ENCODE assay signal across 8 cellular contexts in the genomic region with DNA sequence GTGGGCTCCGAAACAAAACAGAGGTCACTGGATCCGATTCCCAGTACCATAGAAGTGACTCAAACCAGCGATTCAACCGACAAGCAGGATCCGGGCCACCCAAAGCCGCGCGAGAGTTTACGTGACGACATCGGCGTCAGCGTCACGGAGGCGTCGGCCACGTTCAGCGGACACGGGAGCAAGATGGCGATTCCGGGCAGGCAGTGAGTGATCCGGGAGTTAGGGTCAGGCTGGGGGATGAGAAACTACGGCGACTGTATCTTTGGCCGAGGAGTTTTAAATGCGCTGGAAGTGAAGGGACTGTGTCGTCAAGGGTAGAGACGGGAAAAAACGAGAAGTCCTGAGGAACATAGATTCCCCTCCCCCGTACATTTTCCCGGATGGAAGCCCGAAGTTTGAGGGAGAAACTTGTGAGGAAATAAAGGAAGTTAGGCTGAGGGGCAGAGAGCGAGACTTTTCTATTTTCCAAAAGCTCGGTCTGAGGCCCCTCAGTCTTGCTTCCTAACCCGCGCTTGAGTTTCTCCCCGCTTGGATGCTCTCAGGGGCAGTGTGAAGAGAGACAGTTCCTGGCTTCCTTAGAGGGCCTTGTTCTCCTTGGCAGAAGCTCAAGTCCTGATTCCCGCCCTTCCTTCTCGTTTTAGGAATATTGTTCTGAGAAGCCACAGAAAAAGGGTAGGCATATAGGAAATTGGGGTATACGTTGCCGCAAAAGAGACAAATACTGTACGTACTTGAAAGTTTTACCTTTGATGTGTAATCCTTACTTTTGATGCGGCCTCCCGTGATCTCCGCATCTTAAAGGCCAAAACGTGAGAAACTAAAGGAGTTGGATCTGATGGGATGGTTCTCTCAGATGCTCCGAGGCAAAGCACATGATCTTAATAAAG. TPM values are rescaled to one million over a fixed set of nuclear protein-coding genes. Genes with fewer than 3 reads are reported as not detected.
DNase-seq lines count a peak whose midpoint lies in the region; ATAC-seq and TF ChIP-seq lines count a peak whose summit lies in the region.

A gene with protein sequence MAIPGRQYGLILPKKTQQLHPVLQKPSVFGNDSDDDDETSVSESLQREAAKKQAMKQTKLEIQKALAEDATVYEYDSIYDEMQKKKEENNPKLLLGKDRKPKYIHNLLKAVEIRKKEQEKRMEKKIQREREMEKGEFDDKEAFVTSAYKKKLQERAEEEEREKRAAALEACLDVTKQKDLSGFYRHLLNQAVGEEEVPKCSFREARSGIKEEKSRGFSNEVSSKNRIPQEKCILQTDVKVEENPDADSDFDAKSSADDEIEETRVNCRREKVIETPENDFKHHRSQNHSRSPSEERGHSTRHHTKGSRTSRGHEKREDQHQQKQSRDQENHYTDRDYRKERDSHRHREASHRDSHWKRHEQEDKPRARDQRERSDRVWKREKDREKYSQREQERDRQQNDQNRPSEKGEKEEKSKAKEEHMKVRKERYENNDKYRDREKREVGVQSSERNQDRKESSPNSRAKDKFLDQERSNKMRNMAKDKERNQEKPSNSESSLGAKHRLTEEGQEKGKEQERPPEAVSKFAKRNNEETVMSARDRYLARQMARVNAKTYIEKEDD (plus strand): TSS at position 156 of the 887 bp plus-strand sequence. CDS start 28 bp downstream, at position 184.

- H3K4me1 ChIP-seq in ES-I3 (ENCODE audit: insufficient read depth, low read length) (no peaks in the 10 kb centered on the region), HCT116 (ENCODE audit: control insufficient read depth in 1 of 2, insufficient read depth in 2 of 2, low read length in 2 of 2) (peaks cover 7 to 10% of the 10 kb centered on the region in 2 experiments), neural progenitor cell (peaks cover 11% of the 10 kb centered on the region), stomach smooth muscle (ENCODE audit: control insufficient read depth, insufficient read depth, low read length) (peaks cover 4% of the 10 kb centered on the region)

- CTCF ChIA-PET in HCT116 (lab: Charles Lee) = no interaction called here

- H2AFZ ChIP-seq in HCT116 (ENCODE audit: low read depth, low read length, poor library complexity, severe bottlenecking) = peak within 1 kb of the TSS; percentile 42
- H2AFZ ChIP-seq in neural progenitor cell (replicated peaks) = peak within 1 kb of the TSS; percentile 71

- BruUV-seq in HCT116 (replicated peaks; lab: Mats Ljungman, UMichigan) = TSS peak; percentile 63

- no peak for TF ChIP-seq RAD21 in HCT116 (IDR thresholded peaks at IDR 0.05; ENCODE audit: low read depth)

- H3K27me3 Mint-ChIP-seq in neural progenitor cell (ENCODE audit: insufficient read depth, low read depth) = no peaks in the 10 kb centered on the region

- H3K9ac ChIP-seq in ES-I3 (ENCODE audit: low read depth, low read length) (peak within 1 kb of the TSS; percentile 98), HCT116 (ENCODE audit: low read length) (peak within 1 kb of the TSS; percentile 88), neural progenitor cell (peak within 1 kb of the TSS; percentile 97), stomach smooth muscle (ENCODE audit: low read length in 2 of 2) (peak within 1 kb of the TSS; percentile 99)

- H3K27ac Mint-ChIP-seq in neural progenitor cell = peak within 1 kb of the TSS; percentile 99

- no peaks in the 10 kb centered on the region for H3K9me3 Mint-ChIP-seq in neural progenitor cell

- no peaks in the 10 kb centered on the region for H3K36me3 ChIP-seq in ES-I3 (ENCODE audit: insufficient read depth, low read length)
- peaks cover 14 to 15% of the 10 kb centered on the region in 2 experiments for H3K36me3 ChIP-seq in HCT116 (ENCODE audit: control insufficient read depth in 1 of 2, insufficient read depth in 2 of 2, low read length in 2 of 2)
- H3K36me3 ChIP-seq in neural progenitor cell = peaks cover 11% of the 10 kb centered on the region
- H3K36me3 ChIP-seq in stomach smooth muscle (ENCODE audit: control insufficient read depth in 2 of 2, insufficient read depth in 2 of 2, low read length in 2 of 2) = no peaks in the 10 kb centered on the region

- POLR2A ChIA-PET in HCT116 (lab: Charles Lee) = interaction anchor here (2.4 kb wide), 1 partner anchor 12 kb away, joined by 7 read pairs; no protein-coding TSS in a partner anchor

- no peaks in the 10 kb centered on the region for H3K9me2 ChIP-seq in HCT116 (ENCODE audit: insufficient read depth)

- H3K36me3 Mint-ChIP-seq in neural progenitor cell = peaks cover 8% of the 10 kb centered on the region

- H3K27ac ChIP-seq in HCT116 (ENCODE audit: low read depth, low read length) (peak within 1 kb of the TSS; percentile 83), neural progenitor cell (peak within 1 kb of the TSS; percentile 93), stomach smooth muscle (ENCODE audit: low read length) (peak within 1 kb of the TSS; percentile 97)

- peaks cover 53% of the 10 kb centered on the region for H3K79me2 ChIP-seq in HCT116 (ENCODE audit: insufficient read depth, low read length)
- peaks cover 58% of the 10 kb centered on the region for H3K79me2 ChIP-seq in neural progenitor cell (ENCODE audit: low read depth)

- RAD21 ChIA-PET in HCT116 (lab: Charles Lee; ENCODE audit: low non-redundant PET in 1 of 2, low total read pairs in 2 of 2, uncharacterized antibody in 2 of 2, unreplicated experiment in 2 of 2) = no interaction called here

- peak; percentile 88 for DNase-seq in HCT116 (ENCODE audit: low read depth, low spot score)
- DNase-seq in NAMALWA (ENCODE audit: low spot score) = peak; percentile 97
- peak; percentile 95 for DNase-seq in SK-MEL-5 (ENCODE audit: low read depth, low spot score)
- peak; percentile 70 to 86 (median 80) for DNase-seq in activated naive CD4-positive, alpha-beta T cell (lab: John Stamatoyannopoulos, UW)
- peak; percentile 94 for DNase-seq in foreskin melanocyte
- DNase-seq in neural progenitor cell (ENCODE audit: low spot score) = peak; percentile 96

- H3K9me3 ChIP-seq in ES-I3 (ENCODE audit: control insufficient read depth, insufficient read depth, low read length) (no peaks in the 10 kb centered on the region), HCT116 (ENCODE audit: control insufficient read depth in 1 of 2, insufficient read depth in 1 of 2, low read depth in 1 of 2, low read length in 2 of 2) (no peaks in the 10 kb centered on the region), neural progenitor cell (ENCODE audit: low read depth) (no peaks in the 10 kb centered on the region), stomach smooth muscle (ENCODE audit: control insufficient read depth in 2 of 2, low read length in 2 of 2) (no peaks in the 10 kb centered on the region)

- H3K4me3 ChIP-seq in HCT116 (replicated peaks in 1 of 2; ENCODE audit: low read depth in 1 of 2, low read length in 2 of 2) (peak within 1 kb of the TSS; percentile 62 to 67), neural progenitor cell (peak within 1 kb of the TSS; percentile 87), stomach smooth muscle (ENCODE audit: low read length in 2 of 2) (peak within 1 kb of the TSS; percentile 91 to 92)

- ATAC-seq in HCT116 = peak; percentile 98

- in situ Hi-C loops in SK-MEL-5 (cut with HindIII; ENCODE audit: low pct_unique_long_range_greater_than_20kb, low sequenced_read_pairs) = no loop called here

- no peaks in the 10 kb centered on the region for H3K27me3 ChIP-seq in HCT116 (ENCODE audit: insufficient read depth, low read length)
- no peaks in the 10 kb centered on the region for H3K27me3 ChIP-seq in neural progenitor cell
- H3K27me3 ChIP-seq in stomach smooth muscle (ENCODE audit: control insufficient read depth in 1 of 2, insufficient read depth in 2 of 2, low read length in 2 of 2) = no peaks in the 10 kb centered on the region

- H3K4me2 ChIP-seq in HCT116 (ENCODE audit: low read length) = peak within 1 kb of the TSS; percentile 67
- peak within 1 kb of the TSS; percentile 93 for H3K4me2 ChIP-seq in neural progenitor cell

- peak within 1 kb of the TSS; percentile 97 for H3K4me3 Mint-ChIP-seq in neural progenitor cell

- peaks cover 20% of the 10 kb centered on the region for H3K4me1 Mint-ChIP-seq in neural progenitor cell

- no peak for TF ChIP-seq CTCF in HCT116 (IDR thresholded peaks at IDR 0.05 in 2 of 3, conservative IDR thresholded peaks at IDR 0.05 in 1 of 3; ENCODE audit: borderline replicate concordance in 1 of 3, insufficient read depth in 1 of 3, low read depth in 2 of 3, low read length in 2 of 3)
- TF ChIP-seq CTCF in neural progenitor cell (IDR thresholded peaks at IDR 0.05) = no peak

- intact Hi-C loops in HCT116 (cut with micrococcal nuclease) = no loop called here

- H3F3A ChIP-seq in neural progenitor cell (ENCODE audit: low read depth) = peaks cover 28% of the 10 kb centered on the region

- H4K20me1 ChIP-seq in HCT116 (ENCODE audit: insufficient read depth) (peaks cover 8% of the 10 kb centered on the region; the same call in 1 of the 2 replicates), neural progenitor cell (ENCODE audit: low read depth) (peaks cover 24% of the 10 kb centered on the region)

- peak; percentile 96 for TF ChIP-seq POLR2A in HCT116 (IDR thresholded peaks at IDR 0.05; ENCODE audit: borderline replicate concordance, extremely low read depth, insufficient read depth, insufficient read length)

TF ChIP-seq in HCT116, 20 proteins besides CTCF, POLR2A, EP300 and RAD21 (continues in another document):
- no peak; the same call in 1 of the 2 replicates for TF ChIP-seq SP1 (IDR thresholded peaks at IDR 0.05; ENCODE audit: low read depth)
- peak; percentile 96; the same call in 1 of the 2 replicates for TF ChIP-seq POLR2AphosphoS5 (IDR thresholded peaks at IDR 0.05; ENCODE audit: low read depth, low read length)
- TF ChIP-seq TCF7L2 (IDR thresholded peaks at IDR 0.05; ENCODE audit: borderline replicate concordance, extremely low read depth, insufficient read depth, insufficient read length) = no peak
- TF ChIP-seq ZNF274 (IDR thresholded peaks at IDR 0.05; ENCODE audit: low read depth, low read length) = no peak
- no peak for TF ChIP-seq EZH2phosphoT487 (IDR thresholded peaks at IDR 0.05; ENCODE audit: borderline replicate concordance)
- peak; percentile 32; the same call in 1 of the 2 replicates for TF ChIP-seq JUND (IDR thresholded peaks at IDR 0.05)
- TF ChIP-seq, protein P1, sequence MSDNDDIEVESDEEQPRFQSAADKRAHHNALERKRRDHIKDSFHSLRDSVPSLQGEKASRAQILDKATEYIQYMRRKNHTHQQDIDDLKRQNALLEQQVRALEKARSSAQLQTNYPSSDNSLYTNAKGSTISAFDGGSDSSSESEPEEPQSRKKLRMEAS (IDR thresholded peaks at IDR 0.05) = peak; percentile 83
- no peak for TF ChIP-seq SRF (IDR thresholded peaks at IDR 0.05; ENCODE audit: low read depth)
- TF ChIP-seq EGR1 (IDR thresholded peaks at IDR 0.05; ENCODE audit: low read depth) = peak; percentile 29; the same call in 1 of the 2 replicates

RNA-seq across cellular contexts. Expression of the gene that starts here (rescaled TPM):
- total RNA-seq in HCT116 (2021; ENCODE audit: unreplicated experiment) = 24.9 TPM
- 10.6 and 13.6 TPM in 2 replicates for polyA plus RNA-seq in HCT116 (2012)
- total RNA-seq in SK-MEL-5 (2014; rRNA removed; shearing (Covaris generic)) = 11.7 and 14.8 TPM in 2 replicates
- polyA plus RNA-seq in SK-MEL-5 (2015; cell fraction: cytosol; rRNA removed) = 16.9 and 22.1 TPM in 2 replicates
- polyA plus RNA-seq in SK-MEL-5 (2015; cell fraction: nucleus; rRNA removed) = 18.0 and 20.9 TPM in 2 replicates
- 13.1 and 14.8 TPM in 2 replicates for total RNA-seq in neural progenitor cell (ENCODE audit: low replicate concordance)

Comparison
In these comparisons a context has a peak if more than half of its experiments do, and no peak if none do; other contexts are left out.
1. Peak in every context shown above with its lines: DNase-seq, ATAC-seq, H3K4me3 ChIP-seq and H3K27ac ChIP-seq.